In the genomic region with DNA sequence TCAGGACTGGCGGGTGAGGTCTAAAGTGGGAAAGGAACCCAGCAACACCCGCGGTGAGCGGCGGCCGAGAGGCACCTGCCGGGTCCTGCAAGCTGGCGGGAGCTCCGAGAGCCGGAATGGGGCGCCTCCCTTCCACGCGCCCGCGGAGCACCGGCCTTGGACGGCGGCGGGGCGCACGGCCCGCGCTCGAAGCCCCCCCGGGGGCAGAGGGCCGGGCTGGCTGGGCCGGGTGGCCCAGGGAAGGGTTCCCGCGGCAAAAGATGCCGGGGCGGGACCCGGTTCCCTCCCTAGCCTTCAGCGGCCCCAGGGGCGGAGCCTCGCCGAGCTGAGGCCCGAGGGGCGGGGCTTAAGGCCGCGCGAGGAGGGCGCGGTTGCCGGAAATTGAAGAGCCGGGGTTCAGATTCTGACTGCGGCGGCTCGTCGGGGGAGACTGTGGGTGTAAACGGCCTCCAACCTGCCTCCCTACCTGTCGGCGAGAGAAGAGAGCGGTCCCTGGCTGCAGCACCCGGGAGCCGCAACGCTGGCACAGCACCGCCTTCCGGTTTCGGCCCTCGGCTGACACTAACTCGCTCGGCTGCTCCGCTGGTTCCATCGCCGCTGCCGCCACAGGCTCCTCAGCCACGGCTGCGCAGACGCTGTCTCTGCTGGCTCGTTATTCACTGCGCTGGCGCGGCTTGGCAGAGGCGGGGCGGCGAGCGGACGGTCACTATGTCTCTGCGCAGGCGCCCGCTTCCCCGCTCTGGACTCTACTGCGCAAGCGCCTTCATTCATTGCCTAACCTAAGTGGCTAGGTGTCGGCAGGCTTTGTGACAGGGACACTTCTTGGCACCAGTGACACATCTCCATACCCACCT, we compare ENCODE assay signal across 1 cellular context.
TF ChIP-seq lines count a peak whose summit lies in the region.

Gene RABIF, minus strand, starts transcription at position 643 of the 854 bp plus-strand sequence. Its CDS starts 51 bp downstream, at position 592.

TF ChIP-seq in HepG2, 621 proteins besides CTCF, POLR2A, EP300 and RAD21 (continued from another document and continues in another):
- peak; percentile 70; the same call in 1 of the 2 replicates for TF ChIP-seq ZBTB43 (CRISPR knock-in tag; conservative IDR thresholded peaks at IDR 0.05)
- TF ChIP-seq ZMAT5 (CRISPR knock-in tag; IDR thresholded peaks at IDR 0.05; ENCODE audit: borderline replicate concordance, low read depth) = no peak
- peak; percentile 73; the same call in 1 of the 2 replicates for TF ChIP-seq CBFB (CRISPR knock-in tag; IDR thresholded peaks at IDR 0.05)
- no peak for TF ChIP-seq SIN3B (IDR thresholded peaks at IDR 0.05; ENCODE audit: low read length)
- TF ChIP-seq NFATC3 (CRISPR knock-in tag; IDR thresholded peaks at IDR 0.05) = no peak
- no peak for TF ChIP-seq ZBTB8A (CRISPR knock-in tag; IDR thresholded peaks at IDR 0.05; ENCODE audit: borderline replicate concordance, low read depth)
- TF ChIP-seq ZNF761 (CRISPR knock-in tag; conservative IDR thresholded peaks at IDR 0.05) = peak; percentile 99
- TF ChIP-seq, protein P1, sequence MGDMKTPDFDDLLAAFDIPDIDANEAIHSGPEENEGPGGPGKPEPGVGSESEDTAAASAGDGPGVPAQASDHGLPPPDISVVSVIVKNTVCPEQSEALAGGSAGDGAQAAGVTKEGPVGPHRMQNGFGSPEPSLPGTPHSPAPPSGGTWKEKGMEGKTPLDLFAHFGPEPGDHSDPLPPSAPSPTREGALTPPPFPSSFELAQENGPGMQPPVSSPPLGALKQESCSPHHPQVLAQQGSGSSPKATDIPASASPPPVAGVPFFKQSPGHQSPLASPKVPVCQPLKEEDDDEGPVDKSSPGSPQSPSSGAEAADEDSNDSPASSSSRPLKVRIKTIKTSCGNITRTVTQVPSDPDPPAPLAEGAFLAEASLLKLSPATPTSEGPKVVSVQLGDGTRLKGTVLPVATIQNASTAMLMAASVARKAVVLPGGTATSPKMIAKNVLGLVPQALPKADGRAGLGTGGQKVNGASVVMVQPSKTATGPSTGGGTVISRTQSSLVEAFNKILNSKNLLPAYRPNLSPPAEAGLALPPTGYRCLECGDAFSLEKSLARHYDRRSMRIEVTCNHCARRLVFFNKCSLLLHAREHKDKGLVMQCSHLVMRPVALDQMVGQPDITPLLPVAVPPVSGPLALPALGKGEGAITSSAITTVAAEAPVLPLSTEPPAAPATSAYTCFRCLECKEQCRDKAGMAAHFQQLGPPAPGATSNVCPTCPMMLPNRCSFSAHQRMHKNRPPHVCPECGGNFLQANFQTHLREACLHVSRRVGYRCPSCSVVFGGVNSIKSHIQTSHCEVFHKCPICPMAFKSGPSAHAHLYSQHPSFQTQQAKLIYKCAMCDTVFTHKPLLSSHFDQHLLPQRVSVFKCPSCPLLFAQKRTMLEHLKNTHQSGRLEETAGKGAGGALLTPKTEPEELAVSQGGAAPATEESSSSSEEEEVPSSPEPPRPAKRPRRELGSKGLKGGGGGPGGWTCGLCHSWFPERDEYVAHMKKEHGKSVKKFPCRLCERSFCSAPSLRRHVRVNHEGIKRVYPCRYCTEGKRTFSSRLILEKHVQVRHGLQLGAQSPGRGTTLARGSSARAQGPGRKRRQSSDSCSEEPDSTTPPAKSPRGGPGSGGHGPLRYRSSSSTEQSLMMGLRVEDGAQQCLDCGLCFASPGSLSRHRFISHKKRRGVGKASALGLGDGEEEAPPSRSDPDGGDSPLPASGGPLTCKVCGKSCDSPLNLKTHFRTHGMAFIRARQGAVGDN (CRISPR knock-in tag; IDR thresholded peaks at IDR 0.05) = peak; percentile 94
- peak; percentile 72 for TF ChIP-seq MYC (CRISPR knock-in tag; IDR thresholded peaks at IDR 0.05; ENCODE audit: borderline replicate concordance)
- TF ChIP-seq, protein P2, sequence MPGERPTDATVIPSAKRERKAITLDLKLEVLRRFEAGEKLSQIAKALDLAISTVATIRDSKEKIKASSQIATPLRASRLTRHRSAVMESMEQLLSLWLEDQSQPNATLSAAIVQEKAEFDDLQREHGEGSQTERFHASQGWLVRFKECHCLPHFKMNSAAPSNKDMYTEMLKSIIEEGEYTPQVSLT (CRISPR knock-in tag; IDR thresholded peaks at IDR 0.05; ENCODE audit: borderline replicate concordance, low read depth) = no peak
- peak; percentile 88 for TF ChIP-seq ZSCAN31 (CRISPR knock-in tag; IDR thresholded peaks at IDR 0.05; ENCODE audit: low read depth)
- TF ChIP-seq, protein P3, sequence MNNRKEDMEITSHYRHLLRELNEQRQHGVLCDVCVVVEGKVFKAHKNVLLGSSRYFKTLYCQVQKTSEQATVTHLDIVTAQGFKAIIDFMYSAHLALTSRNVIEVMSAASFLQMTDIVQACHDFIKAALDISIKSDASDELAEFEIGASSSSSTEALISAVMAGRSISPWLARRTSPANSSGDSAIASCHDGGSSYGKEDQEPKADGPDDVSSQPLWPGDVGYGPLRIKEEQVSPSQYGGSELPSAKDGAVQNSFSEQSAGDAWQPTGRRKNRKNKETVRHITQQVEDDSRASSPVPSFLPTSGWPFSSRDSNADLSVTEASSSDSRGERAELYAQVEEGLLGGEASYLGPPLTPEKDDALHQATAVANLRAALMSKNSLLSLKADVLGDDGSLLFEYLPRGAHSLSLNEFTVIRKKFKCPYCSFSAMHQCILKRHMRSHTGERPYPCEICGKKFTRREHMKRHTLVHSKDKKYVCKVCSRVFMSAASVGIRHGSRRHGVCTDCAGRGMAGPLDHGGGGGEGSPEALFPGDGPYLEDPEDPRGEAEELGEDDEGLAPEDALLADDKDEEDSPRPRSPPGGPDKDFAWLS (CRISPR knock-in tag; IDR thresholded peaks at IDR 0.05; ENCODE audit: borderline replicate concordance) = no peak
- 0 out of 2 replicates have a peak, but pooled peaks have one; percentile 42 for TF ChIP-seq ZNF749 (CRISPR knock-in tag; IDR thresholded peaks at IDR 0.05; ENCODE audit: borderline replicate concordance)
- peak; percentile 23; the same call in 1 of the 2 replicates for TF ChIP-seq NFYB (CRISPR knock-in tag; IDR thresholded peaks at IDR 0.05)
- peak; percentile 91 for TF ChIP-seq ZNF501 (CRISPR knock-in tag; IDR thresholded peaks at IDR 0.05)
- TF ChIP-seq, protein P4, sequence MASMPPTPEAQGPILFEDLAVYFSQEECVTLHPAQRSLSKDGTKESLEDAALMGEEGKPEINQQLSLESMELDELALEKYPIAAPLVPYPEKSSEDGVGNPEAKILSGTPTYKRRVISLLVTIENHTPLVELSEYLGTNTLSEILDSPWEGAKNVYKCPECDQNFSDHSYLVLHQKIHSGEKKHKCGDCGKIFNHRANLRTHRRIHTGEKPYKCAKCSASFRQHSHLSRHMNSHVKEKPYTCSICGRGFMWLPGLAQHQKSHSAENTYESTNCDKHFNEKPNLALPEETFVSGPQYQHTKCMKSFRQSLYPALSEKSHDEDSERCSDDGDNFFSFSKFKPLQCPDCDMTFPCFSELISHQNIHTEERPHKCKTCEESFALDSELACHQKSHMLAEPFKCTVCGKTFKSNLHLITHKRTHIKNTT (CRISPR knock-in tag; IDR thresholded peaks at IDR 0.05) = no peak
- peak; percentile 79; a peak in 3 of 4 replicates for TF ChIP-seq HMGXB4 (CRISPR knock-in tag; IDR thresholded peaks at IDR 0.05; ENCODE audit: borderline replicate concordance in 1 of 2, low read depth in 1 of 2)
- TF ChIP-seq ZBTB42 (CRISPR knock-in tag; IDR thresholded peaks at IDR 0.05) = no peak
- TF ChIP-seq IRF9 (CRISPR knock-in tag; IDR thresholded peaks at IDR 0.05; ENCODE audit: borderline replicate concordance) = peak; percentile 61; the same call in 1 of the 2 replicates
- TF ChIP-seq KDM2A (CRISPR knock-in tag; IDR thresholded peaks at IDR 0.05; ENCODE audit: borderline replicate concordance, low read depth) = peak; percentile 99
- TF ChIP-seq, protein P5, sequence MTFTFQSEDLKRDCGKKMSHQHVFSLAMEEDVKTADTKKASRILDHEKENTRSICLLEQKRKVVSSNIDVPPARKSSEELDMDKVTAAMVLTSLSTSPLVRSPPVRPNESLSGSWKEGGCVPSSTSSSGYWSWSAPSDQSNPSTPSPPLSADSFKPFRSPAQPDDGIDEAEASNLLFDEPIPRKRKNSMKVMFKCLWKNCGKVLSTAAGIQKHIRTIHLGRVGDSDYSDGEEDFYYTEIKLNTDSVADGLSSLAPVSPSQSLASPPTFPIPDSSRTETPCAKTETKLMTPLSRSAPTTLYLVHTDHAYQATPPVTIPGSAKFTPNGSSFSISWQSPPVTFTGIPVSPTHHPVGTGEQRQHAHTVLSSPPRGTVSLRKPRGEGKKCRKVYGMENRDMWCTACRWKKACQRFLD (CRISPR knock-in tag; IDR thresholded peaks at IDR 0.05; ENCODE audit: borderline replicate concordance) = peak; percentile 74; the same call in 1 of the 2 replicates
- TF ChIP-seq KIAA2018 (CRISPR knock-in tag; IDR thresholded peaks at IDR 0.05; ENCODE audit: borderline replicate concordance) = peak; percentile 72; the same call in 1 of the 2 replicates
